ENCODE assay signal across 11 cellular contexts in genomic region chr14:105075364-105076295, GRCh38. TPM values are rescaled to one million over a fixed set of nuclear protein-coding genes. Genes with fewer than 3 reads are reported as not detected.
DNase-seq lines count a peak whose midpoint lies in the region; ATAC-seq and TF ChIP-seq lines count a peak whose summit lies in the region.
"Had no signal": no experiment of that assay in that cellular context is flagged by ENCODE, and none has a peak within 500 bp of the region (broad histone marks: within the 10 kb centered on the region; RNA-seq: fewer than 3 reads in every experiment).

No MANE protein-coding gene starts in this region.

- H3K27me3 Mint-ChIP-seq in CD4-positive, alpha-beta T cell: no peaks in the 10 kb centered on the region
- H3K27me3 Mint-ChIP-seq in activated naive CD8-positive, alpha-beta T cell treated with anti-CD3 and anti-CD28 coated beads, Interleukin-2, amount 10 ng/mL, durations not matched to agents 7 days and 5 days: peaks cover 8% of the 10 kb centered on the region

- H3K4me1 Mint-ChIP-seq in CD4-positive, alpha-beta T cell (ENCODE audit: low read depth): peaks cover 34% of the 10 kb centered on the region
- peaks cover 17% of the 10 kb centered on the region for H3K4me1 Mint-ChIP-seq in activated naive CD8-positive, alpha-beta T cell treated with anti-CD3 and anti-CD28 coated beads, Interleukin-2, amount 10 ng/mL, durations not matched to agents 7 days and 5 days

- no peak overlapping the region for H3K4me3 Mint-ChIP-seq in CD4-positive, alpha-beta T cell
- H3K4me3 Mint-ChIP-seq in activated naive CD8-positive, alpha-beta T cell treated with anti-CD3 and anti-CD28 coated beads, Interleukin-2, amount 10 ng/mL, durations not matched to agents 7 days and 5 days: peak overlapping the region; percentile 68
- H3K4me3 Mint-ChIP-seq: neural crest cell had no signal

- POLR2A ChIA-PET in CD4-positive, alpha-beta T cell (lab: Charles Lee): interaction anchor here (1.3 to 6.2 kb wide), 4 partner anchors 11 to 54 kb away, joined by 3 to 62 read pairs (median 17); partner anchors contain the start of genes CDCA4 and GPR132
- POLR2A ChIA-PET in activated naive CD8-positive, alpha-beta T cell treated with anti-CD3 and anti-CD28 coated beads, Interleukin-2, amount 10 ng/mL, durations not matched to agents 7 days and 5 days (lab: Charles Lee): interaction anchor here (1.1 to 7.7 kb wide), 5 partner anchors 11 to 225 kb away, joined by 5 to 176 read pairs (median 11); partner anchors contain the start of genes BRF1, CDCA4, CLBA1 and GPR132

- intact Hi-C loops in CD4-positive, alpha-beta T cell (cut with DNase I, micrococcal nuclease): no loop called here

- H3K27ac Mint-ChIP-seq in CD4-positive, alpha-beta T cell: no peak overlapping the region
- H3K27ac Mint-ChIP-seq in activated naive CD8-positive, alpha-beta T cell treated with anti-CD3 and anti-CD28 coated beads, Interleukin-2, amount 10 ng/mL, durations not matched to agents 7 days and 5 days: peak overlapping the region; percentile 72

- no peaks in the 10 kb centered on the region for H3K36me3 Mint-ChIP-seq in CD4-positive, alpha-beta T cell (ENCODE audit: low read depth)
- no peaks in the 10 kb centered on the region for H3K36me3 Mint-ChIP-seq in activated naive CD8-positive, alpha-beta T cell treated with anti-CD3 and anti-CD28 coated beads, Interleukin-2, amount 10 ng/mL, durations not matched to agents 7 days and 5 days
- H3K36me3 Mint-ChIP-seq: activated naive CD4-positive, alpha-beta T cell treated with anti-CD3 and anti-CD28 coated beads, Interleukin-2, amount 50 U/mL, for 72 hours had no signal

- H3K9me3 ChIP-seq in CD4-positive, alpha-beta T cell (ENCODE audit: control insufficient read depth, low read length): no peaks in the 10 kb centered on the region

- no peaks in the 10 kb centered on the region for H3K9me3 Mint-ChIP-seq in CD4-positive, alpha-beta T cell
- H3K9me3 Mint-ChIP-seq in activated naive CD8-positive, alpha-beta T cell treated with anti-CD3 and anti-CD28 coated beads, Interleukin-2, amount 10 ng/mL, durations not matched to agents 7 days and 5 days: no peaks in the 10 kb centered on the region
- H3K9me3 Mint-ChIP-seq: activated naive CD4-positive, alpha-beta T cell treated with anti-CD3 and anti-CD28 coated beads, Interleukin-2, amount 50 U/mL, for 72 hours; neural crest cell had no signal

- no peaks in the 10 kb centered on the region for H3K27me3 ChIP-seq in CD4-positive, alpha-beta T cell (ENCODE audit: control insufficient read depth, insufficient read depth, low read length)

- CTCF ChIA-PET in CD4-positive, alpha-beta T cell (lab: Charles Lee): interaction anchor here (1.3 to 1.6 kb wide), 2 partner anchors 11 to 15 kb away, joined by 4 to 7 read pairs; no protein-coding TSS in a partner anchor

- no peak overlapping the region for H3K27ac ChIP-seq in CD4-positive, alpha-beta T cell (ENCODE audit: low read depth, low read length)

- peak; percentile 64 for ATAC-seq in CD4-positive, alpha-beta T cell (ENCODE audit: poor library complexity)
- ATAC-seq in GM19351 (IDR thresholded peaks at IDR 0.05; ENCODE audit: unreplicated experiment): peak; percentile 72
- ATAC-seq in activated naive CD8-positive, alpha-beta T cell treated with anti-CD3 and anti-CD28 coated beads, Interleukin-2, amount 10 ng/mL, durations not matched to agents 7 days and 5 days (ENCODE audit: low read depth): peak; percentile 85
- no peak for ATAC-seq in HG03439 (IDR thresholded peaks at IDR 0.05; ENCODE audit: unreplicated experiment)
- ATAC-seq in GM18858 (IDR thresholded peaks at IDR 0.05; ENCODE audit: unreplicated experiment): no peak
- ATAC-seq: HCT116 had no signal

- TF ChIP-seq CTCF in CD4-positive, alpha-beta T cell (IDR thresholded peaks at IDR 0.05): no peak

- peak in 2 of 10 experiments; percentile 42 to 43 for DNase-seq in CD4-positive, alpha-beta T cell
- DNase-seq in NCI-H1105 treated with DMSO at 0.1 percent for 48 hours (lab: John Stamatoyannopoulos, UW) (peak; percentile 47), myocyte (ENCODE audit: low read depth) (peak; percentile 80), NCI-H187 (lab: John Stamatoyannopoulos, UW) (no peak)
- DNase-seq in activated naive CD8-positive, alpha-beta T cell treated with anti-CD3 and anti-CD28 coated beads, Interleukin-2, amount 10 ng/mL, durations not matched to agents 7 days and 5 days: peak; percentile 72

RNA-seq across cellular contexts. Expression of gene GPR132, which starts 10.4 kb away (rescaled TPM):
- total RNA-seq in CD4-positive, alpha-beta T cell: 10 to 100 TPM; 64.4 to 66.7 TPM
- total RNA-seq in activated naive CD8-positive, alpha-beta T cell treated with anti-CD3 and anti-CD28 coated beads, Interleukin-2, amount 10 ng/mL, durations not matched to agents 7 days and 5 days: 10 to 100 TPM; 43.5 to 46.6 TPM
- total RNA-seq in myocyte: not detected in 2 replicates
- 0.18 TPM for polyA plus RNA-seq in myocyte (2012)
- total RNA-seq: neural crest cell had no signal

RNA-seq across cellular contexts. Expression of gene CDCA4, which starts 54.7 kb away (rescaled TPM):
- 10 to 100 TPM; 17.7 to 18.8 TPM for total RNA-seq in CD4-positive, alpha-beta T cell
- 10 to 100 TPM; 51.7 to 53.3 TPM for total RNA-seq in activated naive CD8-positive, alpha-beta T cell treated with anti-CD3 and anti-CD28 coated beads, Interleukin-2, amount 10 ng/mL, durations not matched to agents 7 days and 5 days
- 12.9 and 15.9 TPM in 2 replicates for total RNA-seq in myocyte
- 14.0 TPM for polyA plus RNA-seq in myocyte (2012)

Comparison
In these comparisons a context has a peak if more than half of its experiments do, and no peak if none do; other contexts are left out.
1. ATAC-seq: peak in CD4-positive, alpha-beta T cell (single experiment), GM19351 (single experiment) and activated naive CD8-positive, alpha-beta T cell treated with anti-CD3 and anti-CD28 coated beads, Interleukin-2, amount 10 ng/mL, durations not matched to agents 7 days and 5 days (single experiment); none in HG03439 (single experiment) and GM18858 (single experiment).
2. DNase-seq: peak in NCI-H1105 treated with DMSO at 0.1 percent for 48 hours (single experiment), activated naive CD8-positive, alpha-beta T cell treated with anti-CD3 and anti-CD28 coated beads, Interleukin-2, amount 10 ng/mL, durations not matched to agents 7 days and 5 days (single experiment) and myocyte (single experiment); none in NCI-H187 (0 of 2).
3. RNA of gene GPR132, which starts 10.4 kb away (total RNA-seq): 64.4 to 66.7 TPM in CD4-positive, alpha-beta T cell and 43.5 to 46.6 TPM in activated naive CD8-positive, alpha-beta T cell treated with anti-CD3 and anti-CD28 coated beads, Interleukin-2, amount 10 ng/mL, durations not matched to agents 7 days and 5 days; not detected in myocyte; every median in the first group is over 10 times any median in the second.